Comparison of ENCODE assay signal across 1 cellular context in genomic region chr18:13464432-13465125, GRCh38.
TF ChIP-seq lines count a peak whose summit lies in the region.

No MANE protein-coding gene starts in this region.

TF ChIP-seq in GM23338, 12 proteins besides CTCF, POLR2A, EP300 and RAD21 (continued from another document):
- TF ChIP-seq REST (IDR thresholded peaks at IDR 0.05; ENCODE audit: unreplicated experiment) (no peak), ZNF331 (CRISPR knock-in tag; IDR thresholded peaks at IDR 0.05; ENCODE audit: low read depth) (no peak), EZH2 (IDR thresholded peaks at IDR 0.05; ENCODE audit: low read depth, unreplicated experiment) (no peak), ZNF114 (CRISPR knock-in tag; IDR thresholded peaks at IDR 0.05) (no peak), POLR2AphosphoS5 (IDR thresholded peaks at IDR 0.05; ENCODE audit: low read depth) (no peak)
